In genomic region chr11:60915250-60915914, GRCh38 we compare ENCODE assay signal across 8 cellular contexts. TPM values are rescaled to one million over a fixed set of nuclear protein-coding genes. Genes with fewer than 3 reads are reported as not detected.
DNase-seq lines count a peak whose midpoint lies in the region; ATAC-seq and TF ChIP-seq lines count a peak whose summit lies in the region.

No MANE protein-coding gene starts in this region.

- H3F3A ChIP-seq in PC-9 (ENCODE audit: insufficient read depth, low read depth) = peaks cover 14% of the 10 kb centered on the region

- H3K27ac ChIP-seq in PC-9 = peak overlapping the region; percentile 57
- peak overlapping the region; percentile 96 for H3K27ac ChIP-seq in suprapubic skin

- 8% methylated on average over 17 of the region's 17 CpGs for WGBS in suprapubic skin

- H3K9me3 Mint-ChIP-seq in activated T-cell treated with anti-CD3 and anti-CD28 coated beads, Interleukin-2, amount 50 U/mL, for 72 hours = no peaks in the 10 kb centered on the region

- intact Hi-C loops in PC-9 (cut with micrococcal nuclease; ENCODE audit: unreplicated experiment) = loop anchor here (1.0 to 2.0 kb wide), 2 partner anchors 214 to 271 kb away; no protein-coding TSS in a partner anchor

- H3K4me1 ChIP-seq in PC-9 (replicated peaks; ENCODE audit: insufficient read depth) (peaks cover 36% of the 10 kb centered on the region), neuron (ENCODE audit: insufficient read depth, low read length) (peaks cover 27% of the 10 kb centered on the region), suprapubic skin (peaks cover 65% of the 10 kb centered on the region)

- peaks cover 80% of the 10 kb centered on the region for H3K4me1 Mint-ChIP-seq in activated T-cell treated with anti-CD3 and anti-CD28 coated beads, Interleukin-2, amount 50 U/mL, for 72 hours (ENCODE audit: low read depth)

- H3K36me3 ChIP-seq in PC-9 (ENCODE audit: low read depth) = 0 out of 2 replicates have a peak, but pooled peaks cover 12% of the 10 kb centered on the region
- peaks cover 13% of the 10 kb centered on the region for H3K36me3 ChIP-seq in neuron (ENCODE audit: insufficient read depth, low read length)
- peaks cover 9% of the 10 kb centered on the region for H3K36me3 ChIP-seq in suprapubic skin

- peak; percentile 44 for ATAC-seq in HG02885 (IDR thresholded peaks at IDR 0.05; ENCODE audit: poor library complexity, unreplicated experiment)
- ATAC-seq in activated T-cell treated with anti-CD3 and anti-CD28 coated beads, Interleukin-2, amount 50 U/mL, for 72 hours (replicated peaks in 1 of 2) = peak; percentile 67 to 71

- H3K4me3 ChIP-seq in PC-9 = peak overlapping the region; percentile 78
- peak overlapping the region; percentile 84 for H3K4me3 ChIP-seq in fibroblast of pulmonary artery (replicated peaks; ENCODE audit: low read depth, low read length)
- peak overlapping the region; percentile 71 for H3K4me3 ChIP-seq in neuron (ENCODE audit: low read length)
- H3K4me3 ChIP-seq in suprapubic skin = peak overlapping the region; percentile 95

- H2AFZ ChIP-seq in PC-9 = peak overlapping the region; percentile 93
- peak overlapping the region; percentile 97 for H2AFZ ChIP-seq in neuron (ENCODE audit: low read depth, low read length)

- POLR2A ChIA-PET in PC-9 (lab: Charles Lee; ENCODE audit: unreplicated experiment) = interaction anchor here (0.6 to 0.8 kb wide), 2 partner anchors 28 to 219 kb away, joined by 3 to 5 read pairs; no protein-coding TSS in a partner anchor

- peaks cover 7 to 14% of the 10 kb centered on the region in 2 donors for H3K36me3 Mint-ChIP-seq in activated T-cell treated with anti-CD3 and anti-CD28 coated beads, Interleukin-2, amount 50 U/mL, for 72 hours (ENCODE audit: insufficient read depth in 2 of 2)

- DNase-seq in NCI-H2227 (lab: John Stamatoyannopoulos, UW; ENCODE audit: unreplicated experiment) (peak; percentile 23), NCI-H2227 treated with DMSO at 0.1 percent for 48 hours (lab: John Stamatoyannopoulos, UW) (no peak), PC-9 (peak; percentile 88 to 92), fibroblast of pulmonary artery (ENCODE audit: low read depth) (peak; percentile 56), suprapubic skin (ENCODE audit: low spot score in 2 of 2) (no peak)
- DNase-seq in activated T-cell treated with anti-CD3 and anti-CD28 coated beads, Interleukin-2, amount 50 U/mL, for 72 hours = peak; percentile 80

- H3K9me2 ChIP-seq in PC-9 (ENCODE audit: insufficient read depth) = no peaks in the 10 kb centered on the region

- H3K27ac Mint-ChIP-seq in activated T-cell treated with anti-CD3 and anti-CD28 coated beads, Interleukin-2, amount 50 U/mL, for 72 hours = peak overlapping the region; percentile 89

- CTCF ChIA-PET in PC-9 (lab: Charles Lee) = interaction anchor here (0.6 to 1.2 kb wide), 8 partner anchors 10 to 447 kb away, joined by 3 to 10 read pairs (median 4); partner anchors contain the start of genes CYB561A3 and TMEM138

- H3K4me3 Mint-ChIP-seq in activated T-cell treated with anti-CD3 and anti-CD28 coated beads, Interleukin-2, amount 50 U/mL, for 72 hours = peak overlapping the region; percentile 96

- TF ChIP-seq CTCF in PC-9 (conservative IDR thresholded peaks at IDR 0.05) (peak; percentile 50; the same call in 1 of the 2 replicates), fibroblast of pulmonary artery (IDR thresholded peaks at IDR 0.05; ENCODE audit: low read length, missing control alignments) (peak; percentile 32), suprapubic skin (IDR thresholded peaks at IDR 0.05) (no peak)

- H3K27me3 Mint-ChIP-seq in activated T-cell treated with anti-CD3 and anti-CD28 coated beads, Interleukin-2, amount 50 U/mL, for 72 hours (ENCODE audit: low read depth) = no peaks in the 10 kb centered on the region

- no peak for TF ChIP-seq EP300 in suprapubic skin (IDR thresholded peaks at IDR 0.05)

- H3K79me2 ChIP-seq in PC-9 (ENCODE audit: low read depth) = peaks cover 50% of the 10 kb centered on the region

- H3K9me3 ChIP-seq in PC-9 (ENCODE audit: insufficient read depth, low read depth) (no peaks in the 10 kb centered on the region), neuron (ENCODE audit: low read length) (no peaks in the 10 kb centered on the region), suprapubic skin (no peaks in the 10 kb centered on the region)

- no TSS peak for BruUV-seq in PC-9 (replicated peaks; lab: Mats Ljungman, UMichigan)

- peaks cover 4% of the 10 kb centered on the region; the same call in 1 of the 2 replicates for H4K20me1 ChIP-seq in PC-9 (ENCODE audit: insufficient read depth)

- H3K4me2 ChIP-seq in PC-9 = peak overlapping the region; percentile 92

- peaks cover 6% of the 10 kb centered on the region; the same call in 1 of the 2 replicates for H3K27me3 ChIP-seq in PC-9 (ENCODE audit: insufficient read depth, low read depth)
- H3K27me3 ChIP-seq in neuron (ENCODE audit: insufficient read depth, low read length) = no peaks in the 10 kb centered on the region
- H3K27me3 ChIP-seq in suprapubic skin = no peaks in the 10 kb centered on the region

- no peak for TF ChIP-seq POLR2A in suprapubic skin (IDR thresholded peaks at IDR 0.05)

RNA-seq across cellular contexts. Expression of gene TMEM109, which starts 1.4 kb away (rescaled TPM):
- total RNA-seq in PC-9 (2021) = 104 and 105 TPM in 2 replicates
- 10 to 100 TPM; 61.9 to 66.3 TPM for total RNA-seq in activated T-cell treated with anti-CD3 and anti-CD28 coated beads, Interleukin-2, amount 50 U/mL, for 72 hours
- 100 to 1,000 TPM in 3 of 4 donors, 10 to 100 TPM in 1; 67.4 to 128 (median 110) TPM for total RNA-seq in suprapubic skin

RNA-seq across cellular contexts. Expression of gene TMEM132A, which starts 8.9 kb away (rescaled TPM):
- total RNA-seq in PC-9 (2021) (54.4 and 90.3 TPM in 2 replicates), suprapubic skin (1 to 10 TPM; 7.5 to 9.6 (median 8.0) TPM)
- total RNA-seq in activated T-cell treated with anti-CD3 and anti-CD28 coated beads, Interleukin-2, amount 50 U/mL, for 72 hours = 1 to 10 TPM; 2.4 to 3.5 TPM

RNA-seq across cellular contexts. Expression of gene PRPF19, which starts 9.0 kb away (rescaled TPM):
- total RNA-seq in PC-9 (2021) = 135 and 160 TPM in 2 replicates
- 100 to 1,000 TPM; 139 to 175 TPM for total RNA-seq in activated T-cell treated with anti-CD3 and anti-CD28 coated beads, Interleukin-2, amount 50 U/mL, for 72 hours
- total RNA-seq in suprapubic skin = 100 to 1,000 TPM; 101 to 153 (median 116) TPM

RNA-seq across cellular contexts. Expression of gene SLC15A3, which starts 36.6 kb away (rescaled TPM):
- total RNA-seq in PC-9 (2021) (2.7 and 5.5 TPM in 2 replicates), suprapubic skin (10 to 100 TPM in 2 of 4 donors, 1 to 10 TPM in 2; 1.7 to 10.5 (median 9.8) TPM)
- 1 to 10 TPM; 3.5 to 4.1 TPM for total RNA-seq in activated T-cell treated with anti-CD3 and anti-CD28 coated beads, Interleukin-2, amount 50 U/mL, for 72 hours

RNA-seq across cellular contexts. Expression of gene ZP1, which starts 48.0 kb away (rescaled TPM):
- total RNA-seq in PC-9 (2021) = not detected in 2 replicates
- not detected for total RNA-seq in activated T-cell treated with anti-CD3 and anti-CD28 coated beads, Interleukin-2, amount 50 U/mL, for 72 hours
- total RNA-seq in suprapubic skin = 1 to 10 TPM in 1 of 4 donors, under 1 TPM in 1, not detected in 2; 0.94 to 5.5 TPM

Comparison
In these comparisons a context has a peak if more than half of its experiments do, and no peak if none do; other contexts are left out.
1. DNase-seq: peak in NCI-H2227 (single experiment), PC-9 (2 of 2), activated T-cell treated with anti-CD3 and anti-CD28 coated beads, Interleukin-2, amount 50 U/mL, for 72 hours (2 of 2) and fibroblast of pulmonary artery (single experiment); none in NCI-H2227 treated with DMSO at 0.1 percent for 48 hours (single experiment) and suprapubic skin (0 of 2).
2. CTCF ChIP-seq: peak in PC-9 (single experiment) and fibroblast of pulmonary artery (single experiment); none in suprapubic skin (0 of 2).
3. Peak in every context shown above with its lines, with median percentiles within 50 percentile points of each other: H3K4me3 ChIP-seq.